Comparison of ENCODE assay signal across 16 cellular contexts in the genomic region with DNA sequence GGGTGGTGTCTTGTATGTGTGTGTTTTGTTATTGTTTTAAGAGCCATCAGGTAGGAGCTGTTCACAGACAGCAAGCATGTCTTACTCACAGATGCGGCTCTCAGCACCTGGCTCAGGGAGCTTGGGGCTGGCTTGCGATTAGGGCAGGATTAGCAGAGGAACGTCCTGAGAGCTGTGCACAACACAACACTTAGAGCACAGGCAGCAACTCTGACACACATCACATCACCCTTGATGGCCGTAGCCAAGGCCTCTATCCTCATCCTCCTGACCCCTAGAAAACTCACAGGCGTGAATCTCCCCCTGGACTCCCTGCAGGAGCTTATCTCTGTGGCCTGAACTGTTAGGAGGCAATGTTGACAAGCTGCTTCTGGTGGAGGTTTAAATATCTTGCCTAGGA. TPM values are rescaled to one million over a fixed set of nuclear protein-coding genes. Genes with fewer than 3 reads are reported as not detected.
DNase-seq lines count a peak whose midpoint lies in the region; ATAC-seq, FAIRE-seq and TF ChIP-seq lines count a peak whose summit lies in the region.
"Had no signal": no experiment of that assay in that cellular context is flagged by ENCODE, and none has a peak within 500 bp of the region (broad histone marks: within the 10 kb centered on the region; RNA-seq: fewer than 3 reads in every experiment).

No MANE protein-coding gene starts in this region.

- H3K27me3 ChIP-seq in upper lobe of right lung: no peaks in the 10 kb centered on the region
- H3K27me3 ChIP-seq: body of pancreas, neutrophil, thyroid gland had no signal

- H3K27ac ChIP-seq in upper lobe of right lung: peak overlapping the region; percentile 67
- H3K27ac ChIP-seq: neutrophil had no signal

- H3K4me1 ChIP-seq in upper lobe of right lung: peaks cover 48% of the 10 kb centered on the region
- H3K4me1 ChIP-seq: body of pancreas had no signal

- no peaks in the 10 kb centered on the region for H3K36me3 ChIP-seq in upper lobe of right lung
- H3K36me3 ChIP-seq: neutrophil, thyroid gland had no signal

- DNase-seq in amniotic epithelial cell (ENCODE audit: low read depth) (peak; percentile 50), left cardiac atrium (no peak), osteocyte (ENCODE audit: extremely low spot score, unreplicated experiment) (no peak), upper lobe of right lung (peak; percentile 19), SKM-1 (lab: John Stamatoyannopoulos, UW; ENCODE audit: unreplicated experiment) (no peak), frontal cortex (ENCODE audit: low spot score in 2 of 2) (no peak), Ammon's horn (ENCODE audit: low spot score) (no peak)
- DNase-seq: activated CD4-positive, alpha-beta memory T cell treated with anti-CD3 and anti-CD28 coated beads for 36 hours; activated effector memory CD4-positive, alpha-beta T cell treated with Interleukin-2 at 50 U/mL for 16 hours; body of pancreas; head of caudate nucleus; SHP77 treated with DMSO at 0.1 percent for 48 hours; thyroid gland had no signal

- no peaks in the 10 kb centered on the region for H3K36me3 Mint-ChIP-seq in osteocyte (ENCODE audit: unreplicated experiment)
- H3K36me3 Mint-ChIP-seq: activated CD4-positive, alpha-beta memory T cell treated with anti-CD3 and anti-CD28 coated beads for 36 hours had no signal

- ATAC-seq in left cardiac atrium (peak; percentile 38 to 56), upper lobe of right lung (no peak)
- ATAC-seq: body of pancreas had no signal

- peak overlapping the region; percentile 78 for H3K27ac Mint-ChIP-seq in osteocyte (ENCODE audit: unreplicated experiment)
- H3K27ac Mint-ChIP-seq: activated CD4-positive, alpha-beta memory T cell treated with anti-CD3 and anti-CD28 coated beads for 36 hours had no signal

- FAIRE-seq in frontal cortex (lab: Jason Lieb, UNC): no peak

- TF ChIP-seq CTCF in osteocyte (IDR thresholded peaks at IDR 0.05) (no peak), upper lobe of right lung (IDR thresholded peaks at IDR 0.05) (no peak)

- intact Hi-C loops in left cardiac atrium (cut with DNase I) (no loop called here), upper lobe of right lung (cut with DNase I) (no loop called here)

- peaks cover 73% of the 10 kb centered on the region for H3K4me1 Mint-ChIP-seq in osteocyte (ENCODE audit: unreplicated experiment)

- H3K4me3 ChIP-seq in upper lobe of right lung: no peak overlapping the region
- H3K4me3 ChIP-seq: body of pancreas, thyroid gland had no signal

- H3K9me3 Mint-ChIP-seq in osteocyte (ENCODE audit: unreplicated experiment): peaks cover 3% of the 10 kb centered on the region
- H3K9me3 Mint-ChIP-seq: activated CD4-positive, alpha-beta memory T cell treated with anti-CD3 and anti-CD28 coated beads for 36 hours had no signal

- H3K27me3 Mint-ChIP-seq in osteocyte (ENCODE audit: unreplicated experiment): no peaks in the 10 kb centered on the region

- H3K4me3 Mint-ChIP-seq in osteocyte (ENCODE audit: unreplicated experiment): no peak overlapping the region
- H3K4me3 Mint-ChIP-seq: activated CD4-positive, alpha-beta memory T cell treated with anti-CD3 and anti-CD28 coated beads for 36 hours had no signal

- H3K9me3 ChIP-seq in upper lobe of right lung: no peaks in the 10 kb centered on the region
- H3K9me3 ChIP-seq: neutrophil, thyroid gland had no signal

RNA-seq across cellular contexts. Expression of gene IL17B, which starts 7.1 kb away (rescaled TPM):
- total RNA-seq in left cardiac atrium (under 1 TPM; 0.44 to 0.89 TPM), osteocyte (not detected in 2 replicates), upper lobe of right lung (not detected), frontal cortex (not detected)
- total RNA-seq: activated CD4-positive, alpha-beta memory T cell treated with anti-CD3 and anti-CD28 coated beads for 36 hours; body of pancreas; Daoy; M059J had no signal

RNA-seq across cellular contexts. Expression of gene PCYOX1L, which starts 28.3 kb away (rescaled TPM):
- total RNA-seq in left cardiac atrium (1 to 10 TPM; 5.2 to 5.4 TPM), osteocyte (7.7 TPM in 2 replicates), upper lobe of right lung (6.6 TPM), frontal cortex (11.0 TPM)

RNA-seq across cellular contexts. Expression of gene GRPEL2, which starts 40.9 kb away (rescaled TPM):
- total RNA-seq in left cardiac atrium: 10 to 100 TPM in 1 of 2 donors, 1 to 10 TPM in 1; 8.7 to 15.4 TPM
- 25.2 and 25.6 TPM in 2 replicates for total RNA-seq in osteocyte
- 23.9 TPM for total RNA-seq in upper lobe of right lung
- 64.4 TPM for total RNA-seq in frontal cortex

Comparison
In these comparisons a context has a peak if more than half of its experiments do, and no peak if none do; other contexts are left out.
1. DNase-seq: peak in amniotic epithelial cell (single experiment) and upper lobe of right lung (single experiment); none in left cardiac atrium (single experiment), osteocyte (single experiment), SKM-1 (single experiment), frontal cortex (0 of 2) and Ammon's horn (single experiment).